In genomic region chr12:127680516-127680915, GRCh38 we compare ENCODE assay signal across 16 cellular contexts.
DNase-seq lines count a peak whose midpoint lies in the region; TF ChIP-seq lines count a peak whose summit lies in the region.
"Had no signal": no experiment of that assay in that cellular context is flagged by ENCODE, and none has a peak within 500 bp of the region (broad histone marks: within the 10 kb centered on the region; RNA-seq: fewer than 3 reads in every experiment).

No MANE protein-coding gene starts in this region.

- no peak overlapping the region for H2AFZ ChIP-seq in mesenchymal stem cell (ENCODE audit: low read depth, low read length)

- H3K36me3 ChIP-seq in mesenchymal stem cell (ENCODE audit: control insufficient read depth in 1 of 2, insufficient read depth in 2 of 2, low read depth in 1 of 2, low read length in 2 of 2): no peaks in the 10 kb centered on the region
- H3K36me3 ChIP-seq: BLaER1, MG63 had no signal

- H3K4me1 Mint-ChIP-seq in activated naive CD8-positive, alpha-beta T cell treated with anti-CD3 and anti-CD28 coated beads for 36 hours: no peaks in the 10 kb centered on the region

- no peak overlapping the region for H3K14ac ChIP-seq in mesenchymal stem cell (ENCODE audit: low read length in 2 of 2)

- H4K8ac ChIP-seq in mesenchymal stem cell (ENCODE audit: low read length): no peak overlapping the region

- no peak overlapping the region for H3K23ac ChIP-seq in mesenchymal stem cell (ENCODE audit: low read length in 2 of 2)

- no peaks in the 10 kb centered on the region for H3K27me3 ChIP-seq in HL-60 (ENCODE audit: insufficient read depth, poor library complexity, severe bottlenecking)
- no peaks in the 10 kb centered on the region for H3K27me3 ChIP-seq in mesenchymal stem cell (ENCODE audit: control insufficient read depth in 1 of 2, insufficient read depth in 1 of 2, low read length in 2 of 2)
- H3K27me3 ChIP-seq: BLaER1, MG63 had no signal

- H4K91ac ChIP-seq in mesenchymal stem cell (ENCODE audit: low read length): no peak overlapping the region

- H3K4me1 ChIP-seq in mesenchymal stem cell (ENCODE audit: control insufficient read depth, insufficient read depth, low read depth, low read length): peaks cover 2% of the 10 kb centered on the region
- H3K4me1 ChIP-seq: BLaER1 had no signal

- H3K9me3 ChIP-seq in mesenchymal stem cell (ENCODE audit: control insufficient read depth, low read length): no peaks in the 10 kb centered on the region
- H3K9me3 ChIP-seq: MG63, SK-N-SH had no signal

- H3K4me2 ChIP-seq in mesenchymal stem cell (ENCODE audit: low read length, poor library complexity, severe bottlenecking): no peak overlapping the region
- H3K4me2 ChIP-seq: BLaER1, SK-N-SH had no signal

- no peaks in the 10 kb centered on the region for H3K36me3 Mint-ChIP-seq in activated naive CD8-positive, alpha-beta T cell treated with anti-CD3 and anti-CD28 coated beads for 36 hours

- no peak overlapping the region for H3K4me3 Mint-ChIP-seq in activated naive CD8-positive, alpha-beta T cell treated with anti-CD3 and anti-CD28 coated beads for 36 hours

- H2AK5ac ChIP-seq in mesenchymal stem cell (ENCODE audit: low read length, severe bottlenecking): no peak overlapping the region

- H2BK120ac ChIP-seq in mesenchymal stem cell (ENCODE audit: low read depth, low read length): no peak overlapping the region

- H3K18ac ChIP-seq in mesenchymal stem cell (ENCODE audit: low read depth in 1 of 2, low read length in 2 of 2): no peak overlapping the region

- no peaks in the 10 kb centered on the region for H3K27me3 Mint-ChIP-seq in activated naive CD8-positive, alpha-beta T cell treated with anti-CD3 and anti-CD28 coated beads for 36 hours

- H3K27ac Mint-ChIP-seq in activated naive CD8-positive, alpha-beta T cell treated with anti-CD3 and anti-CD28 coated beads for 36 hours: no peak overlapping the region

- H3K27ac ChIP-seq in HL-60 (replicated peaks): no peak overlapping the region
- no peak overlapping the region for H3K27ac ChIP-seq in mesenchymal stem cell (ENCODE audit: low read length, poor library complexity, severe bottlenecking)
- H3K27ac ChIP-seq: BLaER1 had no signal

- no peak overlapping the region for H2BK12ac ChIP-seq in mesenchymal stem cell (ENCODE audit: low read length in 2 of 2)

- H2BK15ac ChIP-seq in mesenchymal stem cell (ENCODE audit: low read depth, poor library complexity, severe bottlenecking): no peak overlapping the region

- TF ChIP-seq CTCF in HL-60 (IDR thresholded peaks at IDR 0.05; ENCODE audit: insufficient read depth, low read length) (no peak), choroid plexus epithelial cell (conservative IDR thresholded peaks at IDR 0.05; ENCODE audit: low read depth, low read length) (no peak)

- no peak overlapping the region for H3K4ac ChIP-seq in mesenchymal stem cell (ENCODE audit: low read depth in 1 of 2, low read length in 2 of 2)

- peak; percentile 38 to 61 for DNase-seq in HL-60 (ENCODE audit: low read depth in 1 of 2, low spot score in 1 of 2)
- peak; percentile 35 for DNase-seq in NOMO-1 treated with DMSO at 0.1 percent for 48 hours (lab: John Stamatoyannopoulos, UW; ENCODE audit: unreplicated experiment)
- peak; percentile 28 for DNase-seq in choroid plexus epithelial cell (ENCODE audit: low read depth)
- DNase-seq in mesenchymal stem cell: peak; percentile 52
- DNase-seq in activated naive CD8-positive, alpha-beta T cell treated with anti-CD3 and anti-CD28 coated beads for 36 hours: no peak
- no peak for DNase-seq in GM19240 (ENCODE audit: insufficient read length, low spot score)
- DNase-seq in kidney tubule cell (ENCODE audit: low spot score): no peak
- DNase-seq: DMS 273 treated with DMSO at 0.1 percent for 48 hours, KG1, MG63, NCI-H1436, NCI-H2029 treated with DMSO at 0.1 percent for 48 hours, NCI-H510A treated with DMSO at 0.1 percent for 48 hours, PC-3, SK-N-SH had no signal

- H3K9ac ChIP-seq in mesenchymal stem cell (ENCODE audit: low read length): no peak overlapping the region
- H3K9ac ChIP-seq: BLaER1, SK-N-SH had no signal

- no peaks in the 10 kb centered on the region for H3K79me1 ChIP-seq in mesenchymal stem cell (replicated peaks; ENCODE audit: low read length, poor library complexity, severe bottlenecking)

- 81% methylated on average over 5 of the region's 6 CpGs for WGBS in mesenchymal stem cell

- no peaks in the 10 kb centered on the region for H3K9me3 Mint-ChIP-seq in activated naive CD8-positive, alpha-beta T cell treated with anti-CD3 and anti-CD28 coated beads for 36 hours

- H2BK5ac ChIP-seq in mesenchymal stem cell (ENCODE audit: low read depth, low read length, poor library complexity, severe bottlenecking): no peak overlapping the region

- no peak overlapping the region for H3K4me3 ChIP-seq in HL-60 (replicated peaks; ENCODE audit: insufficient read depth, low read length)
- H3K4me3 ChIP-seq in choroid plexus epithelial cell (ENCODE audit: low read depth, low read length): no peak overlapping the region
- H3K4me3 ChIP-seq in mesenchymal stem cell (ENCODE audit: insufficient read depth in 1 of 2, low read depth in 1 of 2, low read length in 2 of 2): no peak overlapping the region
- H3K4me3 ChIP-seq: BLaER1, MG63 had no signal

Comparison
In these comparisons a context has a peak if more than half of its experiments do, and no peak if none do; other contexts are left out.
1. DNase-seq: peak in HL-60 (2 of 2), NOMO-1 treated with DMSO at 0.1 percent for 48 hours (single experiment), choroid plexus epithelial cell (single experiment) and mesenchymal stem cell (single experiment); none in activated naive CD8-positive, alpha-beta T cell treated with anti-CD3 and anti-CD28 coated beads for 36 hours (single experiment), GM19240 (single experiment) and kidney tubule cell (single experiment).